ENCODE assay signal across 1 cellular context in the genomic region with DNA sequence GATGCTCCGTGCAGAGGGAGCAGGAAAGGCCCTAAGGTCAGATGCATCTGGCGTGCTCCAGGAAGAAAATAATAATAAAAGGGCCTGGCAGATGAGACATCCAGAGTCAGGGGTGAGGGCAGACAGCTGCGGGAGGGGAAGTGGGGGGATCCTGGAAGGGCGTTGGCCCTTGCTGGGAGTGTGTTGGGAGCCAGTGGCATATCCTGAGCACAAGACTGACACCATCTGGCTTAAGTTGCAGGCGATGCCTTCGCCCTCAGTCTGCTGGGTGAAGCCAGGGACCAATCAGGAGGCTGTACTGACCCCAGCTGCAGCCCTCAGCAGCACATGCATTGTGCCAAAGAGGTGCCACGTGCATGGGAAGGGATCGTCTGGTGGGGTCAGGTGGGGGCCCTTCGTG.
TF ChIP-seq lines count a peak whose summit lies in the region.

No MANE protein-coding gene starts in this region.

TF ChIP-seq in H1, 55 proteins besides CTCF, POLR2A, EP300 and RAD21:
- TF ChIP-seq, protein P1, sequence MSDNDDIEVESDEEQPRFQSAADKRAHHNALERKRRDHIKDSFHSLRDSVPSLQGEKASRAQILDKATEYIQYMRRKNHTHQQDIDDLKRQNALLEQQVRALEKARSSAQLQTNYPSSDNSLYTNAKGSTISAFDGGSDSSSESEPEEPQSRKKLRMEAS (IDR thresholded peaks at IDR 0.05) = peak; percentile 96
- TF ChIP-seq, protein P2, sequence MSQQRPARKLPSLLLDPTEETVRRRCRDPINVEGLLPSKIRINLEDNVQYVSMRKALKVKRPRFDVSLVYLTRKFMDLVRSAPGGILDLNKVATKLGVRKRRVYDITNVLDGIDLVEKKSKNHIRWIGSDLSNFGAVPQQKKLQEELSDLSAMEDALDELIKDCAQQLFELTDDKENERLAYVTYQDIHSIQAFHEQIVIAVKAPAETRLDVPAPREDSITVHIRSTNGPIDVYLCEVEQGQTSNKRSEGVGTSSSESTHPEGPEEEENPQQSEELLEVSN (IDR thresholded peaks at IDR 0.05) = peak; percentile 91
- no peak for TF ChIP-seq PHF8 (conservative IDR thresholded peaks at IDR 0.05; ENCODE audit: low read depth, low read length)
